ENCODE assay signal across 8 cellular contexts in genomic region chr9:127451681-127452480, GRCh38. TPM values are rescaled to one million over a fixed set of nuclear protein-coding genes. Genes with fewer than 3 reads are reported as not detected.
A peak's percentile ranks its signal among the peaks of the same experiment; 100 is the strongest.
DNase-seq lines count a peak whose midpoint lies in the region; ATAC-seq and TF ChIP-seq lines count a peak whose summit lies in the region.

No MANE protein-coding gene starts in this region.

- H3K27me3 Mint-ChIP-seq in activated CD8-positive, alpha-beta memory T cell treated with anti-CD3 and anti-CD28 coated beads, Interleukin-2, amount 10 ng/mL, durations not matched to agents 7 days and 5 days, result no peaks in the 10 kb centered on the region
- H3K27me3 Mint-ChIP-seq in endothelial cell (ENCODE audit: unreplicated experiment), result peaks cover 13% of the 10 kb centered on the region

- peak; percentile 55 for DNase-seq in NCI-H146 (lab: John Stamatoyannopoulos, UW)
- DNase-seq in NCI-H146 treated with DMSO at 0.1 percent for 48 hours (lab: John Stamatoyannopoulos, UW; ENCODE audit: unreplicated experiment), result no peak
- DNase-seq in NCI-H748 (lab: John Stamatoyannopoulos, UW; ENCODE audit: unreplicated experiment), result peak; percentile 68
- DNase-seq in activated CD8-positive, alpha-beta memory T cell treated with anti-CD3 and anti-CD28 coated beads, Interleukin-2, amount 10 ng/mL, durations not matched to agents 7 days and 5 days, result peak; percentile 80
- DNase-seq in endothelial cell (ENCODE audit: low spot score), result peak; percentile 24
- DNase-seq in stimulated activated naive CD8-positive, alpha-beta T cell treated with anti-CD3 and anti-CD28 coated beads, Interleukin-15, Interleukin-2, amounts not matched to agents 100 U/mL and 50 U/mL, for 24 hours, result peak; percentile 73

- no peaks in the 10 kb centered on the region for H3K9me3 ChIP-seq in mesodermal cell (ENCODE audit: control insufficient read depth, low read length)

- ATAC-seq in HG02938 (IDR thresholded peaks at IDR 0.05; ENCODE audit: unreplicated experiment), result peak; percentile 4
- ATAC-seq in activated CD8-positive, alpha-beta memory T cell treated with anti-CD3 and anti-CD28 coated beads, Interleukin-2, amount 10 ng/mL, durations not matched to agents 7 days and 5 days, result peak; percentile 28
- ATAC-seq in stimulated activated naive CD8-positive, alpha-beta T cell treated with anti-CD3 and anti-CD28 coated beads, Interleukin-15, Interleukin-2, amounts not matched to agents 100 U/mL and 50 U/mL, for 24 hours, result peak; percentile 62

- peak overlapping the region; percentile 96 for H3K4me3 ChIP-seq in mesodermal cell (ENCODE audit: extremely low read depth, insufficient read depth, low read length, poor library complexity, severe bottlenecking)

- TF ChIP-seq CTCF in endothelial cell (IDR thresholded peaks at IDR 0.05; ENCODE audit: unreplicated experiment), result no peak

- WGBS in mesodermal cell (ENCODE audit: insufficient coverage in 2 of 2), 2 experiments, result 2 to 5% methylated on average over 22 to 35 of the region's 39 CpGs

- CTCF ChIA-PET in activated CD8-positive, alpha-beta memory T cell treated with anti-CD3 and anti-CD28 coated beads, Interleukin-2, amount 10 ng/mL, durations not matched to agents 7 days and 5 days (lab: Charles Lee), result interaction anchor here (0.9 to 2.2 kb wide), 6 partner anchors 8 to 465 kb away, joined by 3 to 5 read pairs (median 4); partner anchors contain the start of gene ZNF79

- H3K36me3 Mint-ChIP-seq in activated CD8-positive, alpha-beta memory T cell treated with anti-CD3 and anti-CD28 coated beads, Interleukin-2, amount 10 ng/mL, durations not matched to agents 7 days and 5 days, result peaks cover 44% of the 10 kb centered on the region
- H3K36me3 Mint-ChIP-seq in endothelial cell (ENCODE audit: low read depth, unreplicated experiment), result peaks cover 25% of the 10 kb centered on the region

- peak overlapping the region; percentile 95 for H3K4me3 Mint-ChIP-seq in activated CD8-positive, alpha-beta memory T cell treated with anti-CD3 and anti-CD28 coated beads, Interleukin-2, amount 10 ng/mL, durations not matched to agents 7 days and 5 days
- H3K4me3 Mint-ChIP-seq in endothelial cell (ENCODE audit: unreplicated experiment), result peak overlapping the region; percentile 97

- H3K9me3 Mint-ChIP-seq in activated CD8-positive, alpha-beta memory T cell treated with anti-CD3 and anti-CD28 coated beads, Interleukin-2, amount 10 ng/mL, durations not matched to agents 7 days and 5 days (ENCODE audit: low read depth), result no peaks in the 10 kb centered on the region
- no peaks in the 10 kb centered on the region for H3K9me3 Mint-ChIP-seq in endothelial cell (ENCODE audit: unreplicated experiment)

- H3K27ac ChIP-seq in mesodermal cell (ENCODE audit: low read depth, low read length, severe bottlenecking), result peak overlapping the region; percentile 91

- peaks cover 11% of the 10 kb centered on the region for H3K4me1 ChIP-seq in mesodermal cell (ENCODE audit: control insufficient read depth, insufficient read depth, low read length, poor library complexity, severe bottlenecking)

- peak overlapping the region; percentile 96 for H3K27ac Mint-ChIP-seq in activated CD8-positive, alpha-beta memory T cell treated with anti-CD3 and anti-CD28 coated beads, Interleukin-2, amount 10 ng/mL, durations not matched to agents 7 days and 5 days
- peak overlapping the region; percentile 68 for H3K27ac Mint-ChIP-seq in endothelial cell (ENCODE audit: unreplicated experiment)

- peaks cover 58% of the 10 kb centered on the region for H3K36me3 ChIP-seq in mesodermal cell (ENCODE audit: control insufficient read depth, insufficient read depth, low read length)

- peaks cover 40% of the 10 kb centered on the region for H3K4me1 Mint-ChIP-seq in activated CD8-positive, alpha-beta memory T cell treated with anti-CD3 and anti-CD28 coated beads, Interleukin-2, amount 10 ng/mL, durations not matched to agents 7 days and 5 days
- peaks cover 32% of the 10 kb centered on the region for H3K4me1 Mint-ChIP-seq in endothelial cell (ENCODE audit: unreplicated experiment)

RNA-seq across cellular contexts. Expression of gene LRSAM1, which starts 0.6 kb away (rescaled TPM):
- total RNA-seq in activated CD8-positive, alpha-beta memory T cell treated with anti-CD3 and anti-CD28 coated beads, Interleukin-2, amount 10 ng/mL, durations not matched to agents 7 days and 5 days, result 10 to 100 TPM; 25.5 to 27.7 TPM
- total RNA-seq in endothelial cell (ENCODE audit: unreplicated experiment), result 22.6 TPM
- 20.3 TPM for polyA plus RNA-seq in mesodermal cell (2013, experiment 1 of 2)
- 17.1 TPM for polyA plus RNA-seq in mesodermal cell (2013, experiment 2 of 2)

RNA-seq across cellular contexts. Expression of gene RPL12, which starts 0.7 kb away (rescaled TPM):
- total RNA-seq in activated CD8-positive, alpha-beta memory T cell treated with anti-CD3 and anti-CD28 coated beads, Interleukin-2, amount 10 ng/mL, durations not matched to agents 7 days and 5 days, result 1,000 to 10,000 TPM; 1,251 to 1,331 TPM
- 1,208 TPM for total RNA-seq in endothelial cell (ENCODE audit: unreplicated experiment)
- polyA plus RNA-seq in mesodermal cell (2013, experiment 1 of 2), result 1,589 TPM
- 1,467 TPM for polyA plus RNA-seq in mesodermal cell (2013, experiment 2 of 2)

RNA-seq across cellular contexts. Expression of gene ZNF79, which starts 27.7 kb away (rescaled TPM):
- total RNA-seq in activated CD8-positive, alpha-beta memory T cell treated with anti-CD3 and anti-CD28 coated beads, Interleukin-2, amount 10 ng/mL, durations not matched to agents 7 days and 5 days, result 10 to 100 TPM; 14.2 to 18.9 TPM
- total RNA-seq in endothelial cell (ENCODE audit: unreplicated experiment), result 12.6 TPM
- polyA plus RNA-seq in mesodermal cell (2013, experiment 1 of 2), result 6.5 TPM
- polyA plus RNA-seq in mesodermal cell (2013, experiment 2 of 2), result 6.5 TPM

RNA-seq across cellular contexts. Expression of gene SLC2A8, which starts 54.9 kb away (rescaled TPM):
- 10 to 100 TPM; 12.1 to 26.0 TPM for total RNA-seq in activated CD8-positive, alpha-beta memory T cell treated with anti-CD3 and anti-CD28 coated beads, Interleukin-2, amount 10 ng/mL, durations not matched to agents 7 days and 5 days
- 21.5 TPM for total RNA-seq in endothelial cell (ENCODE audit: unreplicated experiment)
- 14.2 TPM for polyA plus RNA-seq in mesodermal cell (2013, experiment 1 of 2)
- 12.7 TPM for polyA plus RNA-seq in mesodermal cell (2013, experiment 2 of 2)

Comparison
In these comparisons a context has a peak if more than half of its experiments do, and no peak if none do; other contexts are left out.
1. ATAC-seq: peak in every context shown above with its lines; median percentile 62 in stimulated activated naive CD8-positive, alpha-beta T cell treated with anti-CD3 and anti-CD28 coated beads, Interleukin-15, Interleukin-2, amounts not matched to agents 100 U/mL and 50 U/mL, for 24 hours; 28 in activated CD8-positive, alpha-beta memory T cell treated with anti-CD3 and anti-CD28 coated beads, Interleukin-2, amount 10 ng/mL, durations not matched to agents 7 days and 5 days; 4 in HG02938.